ENCODE assay signal across 1 cellular context in the genomic region with DNA sequence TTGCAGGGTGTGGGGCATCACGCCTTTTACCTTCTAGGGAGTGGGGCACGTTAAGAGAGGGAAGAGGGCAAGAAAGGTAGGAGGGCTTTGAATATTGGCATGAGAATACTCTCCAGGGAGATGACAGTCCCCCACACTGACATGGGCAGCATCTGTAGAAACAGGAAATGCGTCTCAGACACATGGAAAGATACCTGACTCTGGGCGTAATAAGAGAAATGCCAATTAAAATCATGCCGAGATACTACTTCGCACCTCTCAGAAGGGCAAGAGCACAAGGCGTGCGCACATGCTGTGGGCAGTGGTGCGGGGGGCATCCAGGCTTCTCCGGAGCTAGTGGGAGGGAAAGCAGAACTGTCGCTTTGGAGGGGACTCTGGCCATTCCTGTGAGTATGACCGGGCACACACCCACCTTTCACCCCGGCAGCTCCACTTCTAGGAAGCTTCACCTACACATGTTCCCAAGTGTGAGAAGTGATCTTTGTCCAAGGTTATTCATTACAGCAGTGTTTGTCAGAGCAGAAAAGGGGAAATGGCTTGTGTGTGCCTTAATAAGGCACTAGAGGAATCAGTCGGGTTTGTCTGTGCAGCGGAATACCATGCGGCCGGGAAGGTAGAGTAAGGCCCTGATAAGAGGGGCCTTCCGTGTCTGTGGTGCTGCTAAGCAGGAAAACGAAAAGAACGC.
TF ChIP-seq lines count a peak whose summit lies in the region.

No MANE protein-coding gene starts in this region.

TF ChIP-seq in IMR-90, 13 proteins besides CTCF, POLR2A, EP300 and RAD21 (continued from another document):
- TF ChIP-seq, protein P1, sequence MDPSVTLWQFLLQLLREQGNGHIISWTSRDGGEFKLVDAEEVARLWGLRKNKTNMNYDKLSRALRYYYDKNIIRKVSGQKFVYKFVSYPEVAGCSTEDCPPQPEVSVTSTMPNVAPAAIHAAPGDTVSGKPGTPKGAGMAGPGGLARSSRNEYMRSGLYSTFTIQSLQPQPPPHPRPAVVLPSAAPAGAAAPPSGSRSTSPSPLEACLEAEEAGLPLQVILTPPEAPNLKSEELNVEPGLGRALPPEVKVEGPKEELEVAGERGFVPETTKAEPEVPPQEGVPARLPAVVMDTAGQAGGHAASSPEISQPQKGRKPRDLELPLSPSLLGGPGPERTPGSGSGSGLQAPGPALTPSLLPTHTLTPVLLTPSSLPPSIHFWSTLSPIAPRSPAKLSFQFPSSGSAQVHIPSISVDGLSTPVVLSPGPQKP (IDR thresholded peaks at IDR 0.05; ENCODE audit: borderline replicate concordance, low read depth, low read length): no peak
- TF ChIP-seq RCOR1 (IDR thresholded peaks at IDR 0.05; ENCODE audit: insufficient replicate concordance, low read length) (no peak), BHLHE40 (IDR thresholded peaks at IDR 0.05; ENCODE audit: low read depth, low read length) (no peak), MXI1 (IDR thresholded peaks at IDR 0.05; ENCODE audit: borderline replicate concordance, low read depth, low read length) (no peak), MAFK (IDR thresholded peaks at IDR 0.05; ENCODE audit: low read depth, low read length) (no peak), SMC3 (IDR thresholded peaks at IDR 0.05; ENCODE audit: low read depth, low read length) (no peak), NFE2L2 (IDR thresholded peaks at IDR 0.05; ENCODE audit: low read depth, low read length) (no peak), CEBPB (IDR thresholded peaks at IDR 0.05; ENCODE audit: low read depth, low read length) (no peak), FOS (IDR thresholded peaks at IDR 0.05; ENCODE audit: low read depth, low read length) (no peak)
- TF ChIP-seq, protein P2, sequence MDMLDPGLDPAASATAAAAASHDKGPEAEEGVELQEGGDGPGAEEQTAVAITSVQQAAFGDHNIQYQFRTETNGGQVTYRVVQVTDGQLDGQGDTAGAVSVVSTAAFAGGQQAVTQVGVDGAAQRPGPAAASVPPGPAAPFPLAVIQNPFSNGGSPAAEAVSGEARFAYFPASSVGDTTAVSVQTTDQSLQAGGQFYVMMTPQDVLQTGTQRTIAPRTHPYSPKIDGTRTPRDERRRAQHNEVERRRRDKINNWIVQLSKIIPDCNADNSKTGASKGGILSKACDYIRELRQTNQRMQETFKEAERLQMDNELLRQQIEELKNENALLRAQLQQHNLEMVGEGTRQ (IDR thresholded peaks at IDR 0.05; ENCODE audit: low read depth, low read length): no peak
